13 cellular contexts compared by ENCODE assay signal in the genomic region with DNA sequence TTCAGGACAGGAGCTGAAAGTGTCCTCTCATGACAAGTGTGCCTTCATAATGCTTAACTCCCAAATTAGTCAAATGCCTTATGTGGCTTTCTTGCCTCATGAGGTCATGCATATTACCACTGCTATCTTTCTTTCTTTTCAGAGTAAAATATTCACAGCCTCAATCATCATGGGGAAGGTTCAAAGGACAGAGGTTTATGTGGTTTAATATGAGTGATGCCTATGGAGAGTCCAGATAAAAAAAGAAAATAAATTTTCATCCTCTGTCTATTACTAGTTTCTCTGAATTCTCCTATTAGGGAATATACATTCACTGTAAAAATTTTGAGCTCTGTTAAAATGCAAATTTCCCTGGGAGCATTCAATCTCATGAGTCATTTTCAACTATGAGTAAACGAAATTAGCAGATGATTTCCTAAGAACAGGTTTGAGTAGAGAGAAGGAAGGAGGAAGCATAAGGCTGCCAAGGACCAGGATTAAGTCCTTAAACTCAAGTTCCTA.
DNase-seq lines count a peak whose midpoint lies in the region; ATAC-seq and TF ChIP-seq lines count a peak whose summit lies in the region.
"Had no signal": no experiment of that assay in that cellular context is flagged by ENCODE, and none has a peak within 500 bp of the region (broad histone marks: within the 10 kb centered on the region; RNA-seq: fewer than 3 reads in every experiment).

No MANE protein-coding gene starts in this region.

- CTCF ChIA-PET in Calu3 (lab: Charles Lee) = no interaction called here

- H3K4me3 ChIP-seq in HAP-1 = no peak overlapping the region
- H3K4me3 ChIP-seq: pancreas had no signal

- H3K4me1 ChIP-seq in HAP-1 = no peaks in the 10 kb centered on the region
- H3K4me1 ChIP-seq: pancreas had no signal

- no TSS peak for BruUV-seq in Calu3 (replicated peaks; lab: Mats Ljungman, UMichigan)

- peak; percentile 78 for DNase-seq in LHCN-M2 (ENCODE audit: low read depth)
- no peak for DNase-seq in HAP-1 (ENCODE audit: low spot score in 2 of 2)
- DNase-seq in AML-193 (lab: John Stamatoyannopoulos, UW) = no peak
- no peak for DNase-seq in Calu3
- DNase-seq: activated CD4-positive, alpha-beta T cell treated with anti-CD3 and anti-CD28 coated beads for 48 hours; NCI-H1105; pancreas had no signal

- intact Hi-C loops in Calu3 (cut with micrococcal nuclease; ENCODE audit: unreplicated experiment) = no loop called here

- no peaks in the 10 kb centered on the region for H3K9me3 ChIP-seq in HAP-1
- H3K9me3 ChIP-seq: pancreas had no signal

- in situ Hi-C loops in HAP-1 (cut with MboI; ENCODE audit: low sequenced_read_pairs) = no loop called here

- no peak overlapping the region for H3K4me3 Mint-ChIP-seq in Calu3 (ENCODE audit: low read depth, unreplicated experiment)
- H3K4me3 Mint-ChIP-seq: activated naive CD4-positive, alpha-beta T cell treated with anti-CD3 and anti-CD28 coated beads, Interleukin-2, amount 50 U/mL, for 24 hours; type B pancreatic cell had no signal

- H3K9me3 Mint-ChIP-seq in Calu3 (ENCODE audit: low read depth, unreplicated experiment) = peaks cover 5% of the 10 kb centered on the region

- no peak for TF ChIP-seq POLR2A in GM18505 (IDR thresholded peaks at IDR 0.05; ENCODE audit: borderline replicate concordance, extremely low read depth, insufficient read depth, insufficient read length)

- no peaks in the 10 kb centered on the region for H3K27me3 ChIP-seq in HAP-1 (ENCODE audit: low read depth)
- H3K27me3 ChIP-seq: pancreas had no signal

- H3K4me1 Mint-ChIP-seq in Calu3 (ENCODE audit: low read depth, unreplicated experiment) = no peaks in the 10 kb centered on the region
- H3K4me1 Mint-ChIP-seq: activated naive CD4-positive, alpha-beta T cell treated with anti-CD3 and anti-CD28 coated beads, Interleukin-2, amount 50 U/mL, for 24 hours had no signal

- H3K36me3 Mint-ChIP-seq in Calu3 (ENCODE audit: insufficient read depth, unreplicated experiment) = no peaks in the 10 kb centered on the region
- H3K36me3 Mint-ChIP-seq: activated naive CD4-positive, alpha-beta T cell treated with anti-CD3 and anti-CD28 coated beads, Interleukin-2, amount 50 U/mL, for 24 hours; type B pancreatic cell had no signal

- no peak overlapping the region for H3K27ac Mint-ChIP-seq in Calu3 (ENCODE audit: unreplicated experiment)
- H3K27ac Mint-ChIP-seq: activated naive CD4-positive, alpha-beta T cell treated with anti-CD3 and anti-CD28 coated beads, Interleukin-2, amount 50 U/mL, for 24 hours had no signal

- no peak for TF ChIP-seq CTCF in Calu3 (IDR thresholded peaks at IDR 0.05; ENCODE audit: unreplicated experiment)

- ATAC-seq in GM18505 (IDR thresholded peaks at IDR 0.05; ENCODE audit: unreplicated experiment) (peak; percentile 57), HG02610 (IDR thresholded peaks at IDR 0.05; ENCODE audit: unreplicated experiment) (peak; percentile 78), esophagus mucosa (peak; percentile 85), HG03025 (IDR thresholded peaks at IDR 0.05; ENCODE audit: low FRiP score, unreplicated experiment) (no peak)
- ATAC-seq: pancreas had no signal

- H3K27me3 Mint-ChIP-seq in Calu3 (ENCODE audit: unreplicated experiment) = no peaks in the 10 kb centered on the region
- H3K27me3 Mint-ChIP-seq: activated naive CD4-positive, alpha-beta T cell treated with anti-CD3 and anti-CD28 coated beads, Interleukin-2, amount 50 U/mL, for 24 hours; type B pancreatic cell had no signal

- H3K36me3 ChIP-seq in HAP-1 (replicated peaks) = no peaks in the 10 kb centered on the region
- H3K36me3 ChIP-seq: pancreas had no signal
